8 cellular contexts compared by ENCODE assay signal in genomic region chr12:26121841-26122680, GRCh38. TPM values are rescaled to one million over a fixed set of nuclear protein-coding genes. Genes with fewer than 3 reads are reported as not detected.
DNase-seq lines count a peak whose midpoint lies in the region; ATAC-seq and TF ChIP-seq lines count a peak whose summit lies in the region.

No MANE protein-coding gene starts in this region.

- peaks cover 69 to 78% of the 10 kb centered on the region in 2 donors for H3K27me3 Mint-ChIP-seq in CD8-positive, alpha-beta memory T cell

- ATAC-seq in HG03457 (IDR thresholded peaks at IDR 0.05; ENCODE audit: unreplicated experiment), result no peak

- H4K20me1 ChIP-seq in GM23248 (ENCODE audit: insufficient read depth) (no peaks in the 10 kb centered on the region), OCI-LY3 (ENCODE audit: insufficient read depth, low read length) (no peaks in the 10 kb centered on the region)

- peak overlapping the region; percentile 54 to 86 (median 63) for H3K4me3 Mint-ChIP-seq in CD8-positive, alpha-beta memory T cell

- H3K4me3 ChIP-seq in CD8-positive, alpha-beta memory T cell (ENCODE audit: low read length), result no peak overlapping the region
- H3K4me3 ChIP-seq in GM23248 (peak overlapping the region; percentile 74), OCI-LY3 (ENCODE audit: low read length) (peak overlapping the region; percentile 83), astrocyte of the cerebellum (ENCODE audit: low read depth, low read length) (peak overlapping the region; percentile 66), iPS-18c (ENCODE audit: insufficient read depth, low read depth, low read length) (peak overlapping the region; percentile 45; the same call in 1 of the 2 replicates)

- in situ Hi-C loops in GM23248 (cut with MboI) (no loop called here), astrocyte of the cerebellum (cut with HindIII; ENCODE audit: low sequenced_read_pairs) (loop anchor here (25.0 kb wide), 1 partner anchor 515 kb away; no protein-coding TSS in a partner anchor)

- CTCF ChIA-PET in CD8-positive, alpha-beta memory T cell (lab: Charles Lee), result interaction anchor here (1.2 kb wide), 1 partner anchor 11 kb away, joined by 3 read pairs; no protein-coding TSS in a partner anchor

- POLR2A ChIA-PET in CD8-positive, alpha-beta memory T cell (lab: Charles Lee), result no interaction called here

- H3K27me3 ChIP-seq in CD8-positive, alpha-beta memory T cell (ENCODE audit: insufficient read depth, low read length, poor library complexity, severe bottlenecking), result peaks cover 43% of the 10 kb centered on the region
- H3K27me3 ChIP-seq in GM23248 (replicated peaks; ENCODE audit: insufficient read depth) (no peaks in the 10 kb centered on the region), OCI-LY3 (ENCODE audit: low read depth, low read length) (peaks cover 47% of the 10 kb centered on the region)

- no peak overlapping the region for H3K27ac Mint-ChIP-seq in CD8-positive, alpha-beta memory T cell

- H3K9me3 ChIP-seq in CD8-positive, alpha-beta memory T cell (ENCODE audit: low read length), result no peaks in the 10 kb centered on the region
- H3K9me3 ChIP-seq in GM23248 (ENCODE audit: low read depth), result no peaks in the 10 kb centered on the region
- no peaks in the 10 kb centered on the region for H3K9me3 ChIP-seq in OCI-LY3 (ENCODE audit: insufficient read depth, low read length)
- H3K9me3 ChIP-seq in iPS-18c (ENCODE audit: control insufficient read depth, insufficient read depth, low read length), result no peaks in the 10 kb centered on the region

- TF ChIP-seq CTCF in OCI-LY3 (IDR thresholded peaks at IDR 0.05; ENCODE audit: low read depth, low read length), result peak; percentile 17
- TF ChIP-seq CTCF in astrocyte of the cerebellum (IDR thresholded peaks at IDR 0.05; ENCODE audit: low read depth, low read length, missing control alignments), result no peak

- H3K9ac ChIP-seq in GM23248 (peak overlapping the region; percentile 84), OCI-LY3 (ENCODE audit: low read length) (peak overlapping the region; percentile 41; the same call in 1 of the 2 replicates)

- H3K4me1 ChIP-seq in CD8-positive, alpha-beta memory T cell (ENCODE audit: insufficient read depth, low read length), result peaks cover 27% of the 10 kb centered on the region
- peaks cover 12% of the 10 kb centered on the region for H3K4me1 ChIP-seq in GM23248 (ENCODE audit: insufficient read depth)
- peaks cover 53% of the 10 kb centered on the region for H3K4me1 ChIP-seq in OCI-LY3 (ENCODE audit: low read length)

- 3 to 4% methylated on average over 45 to 48 of the region's 94 CpGs for WGBS in GM23248 (ENCODE audit: low coverage in 1 of 2, low lambda C conversion rate in 2 of 2, missing lambda C conversion rate in 2 of 2), 2 experiments

- H3K27ac ChIP-seq in CD8-positive, alpha-beta memory T cell (ENCODE audit: low read depth, low read length), result no peak overlapping the region
- H3K27ac ChIP-seq in GM23248 (peak overlapping the region; percentile 84), OCI-LY3 (ENCODE audit: low read length) (no peak overlapping the region)

- peaks cover 17% of the 10 kb centered on the region for H3F3A ChIP-seq in GM23248 (ENCODE audit: insufficient read depth)

- peak overlapping the region; percentile 76 for H3K4me2 ChIP-seq in GM23248 (ENCODE audit: unreplicated experiment)
- peak overlapping the region; percentile 99 for H3K4me2 ChIP-seq in OCI-LY3 (ENCODE audit: low read length)

- peak overlapping the region; percentile 86 for H2AFZ ChIP-seq in GM23248
- peak overlapping the region; percentile 37; the same call in 1 of the 2 replicates for H2AFZ ChIP-seq in OCI-LY3 (ENCODE audit: low read depth, low read length)

- H3K36me3 ChIP-seq in CD8-positive, alpha-beta memory T cell (ENCODE audit: insufficient read depth, low read length), result no peaks in the 10 kb centered on the region
- H3K36me3 ChIP-seq in GM23248 (ENCODE audit: low read depth) (no peaks in the 10 kb centered on the region), OCI-LY3 (replicated peaks; ENCODE audit: low read depth, low read length) (no peaks in the 10 kb centered on the region)

- no peaks in the 10 kb centered on the region for H3K9me2 ChIP-seq in GM23248 (ENCODE audit: insufficient read depth)

- H3K79me2 ChIP-seq in GM23248 (ENCODE audit: insufficient read depth) (no peaks in the 10 kb centered on the region), OCI-LY3 (ENCODE audit: low read length) (no peaks in the 10 kb centered on the region)

- DNase-seq in CD8-positive, alpha-beta memory T cell, result peak in 2 of 5 donors; percentile 21 to 23
- DNase-seq in GM23248 (peak; percentile 46), astrocyte of the cerebellum (ENCODE audit: low read depth) (no peak), NCI-H128 (lab: John Stamatoyannopoulos, UW; ENCODE audit: unreplicated experiment) (no peak)
- DNase-seq in stimulated activated CD4-positive, alpha-beta T cell treated with anti-CD3 and anti-CD28 coated beads, Interleukin-4, amount 100 ng/mL, for 1 hour, result peak; percentile 38

- H3K9me3 Mint-ChIP-seq in CD8-positive, alpha-beta memory T cell, result peaks cover 0 to 4% (median 0%) of the 10 kb centered on the region in 5 donors

- peaks cover 28 to 53% (median 38%) of the 10 kb centered on the region in 3 donors for H3K4me1 Mint-ChIP-seq in CD8-positive, alpha-beta memory T cell

- no peaks in the 10 kb centered on the region for H3K36me3 Mint-ChIP-seq in CD8-positive, alpha-beta memory T cell

RNA-seq across cellular contexts. Expression of gene BHLHE41, which starts 2.8 kb away (rescaled TPM):
- total RNA-seq in CD8-positive, alpha-beta memory T cell, result not detected
- not detected for polyA plus RNA-seq in CD8-positive, alpha-beta memory T cell
- 0.76 and 1.6 TPM in 2 replicates for total RNA-seq in GM23248 (2014; rRNA removed; shearing (Covaris generic))
- polyA plus RNA-seq in GM23248 (2016; fragmentation: Nextera tagmentation; extraction: Ambion mirVana), result 1.3 and 1.7 TPM in 2 replicates

Comparison
In these comparisons a context has a peak if more than half of its experiments do, and no peak if none do; other contexts are left out.
1. DNase-seq: peak in GM23248 (single experiment) and stimulated activated CD4-positive, alpha-beta T cell treated with anti-CD3 and anti-CD28 coated beads, Interleukin-4, amount 100 ng/mL, for 1 hour (single experiment); none in astrocyte of the cerebellum (single experiment) and NCI-H128 (single experiment).